ENCODE assay signal across 9 cellular contexts in genomic region chr10:99395750-99396445, GRCh38. TPM values are rescaled to one million over a fixed set of nuclear protein-coding genes. Genes with fewer than 3 reads are reported as not detected.
DNase-seq lines count a peak whose midpoint lies in the region; ATAC-seq and TF ChIP-seq lines count a peak whose summit lies in the region.
"Had no signal": no experiment of that assay in that cellular context is flagged by ENCODE, and none has a peak within 500 bp of the region (broad histone marks: within the 10 kb centered on the region; RNA-seq: fewer than 3 reads in every experiment).

No MANE protein-coding gene starts in this region.

- ATAC-seq in stimulated activated effector memory CD8-positive, alpha-beta T cell treated with anti-CD3 and anti-CD28 coated beads, Interleukin-12 subunit alpha, Interleukin-12 subunit beta, amount 100 ng/mL, for 72 hours = no peak
- ATAC-seq in HG03378 (IDR thresholded peaks at IDR 0.05; ENCODE audit: unreplicated experiment) = no peak
- ATAC-seq in GM21619 (IDR thresholded peaks at IDR 0.05; ENCODE audit: unreplicated experiment) = no peak

- H3K4me2 ChIP-seq in PC-9 = peak overlapping the region; percentile 29

- peak overlapping the region; percentile 66 for H3K27ac Mint-ChIP-seq in stimulated activated effector memory CD8-positive, alpha-beta T cell treated with anti-CD3 and anti-CD28 coated beads, Interleukin-12 subunit alpha, Interleukin-12 subunit beta, amount 100 ng/mL, for 72 hours

- no TSS peak for BruUV-seq in PC-9 (replicated peaks; lab: Mats Ljungman, UMichigan)

- H3F3A ChIP-seq in PC-9 (ENCODE audit: insufficient read depth, low read depth) = peaks cover 31% of the 10 kb centered on the region

- peaks cover 7% of the 10 kb centered on the region for H3K4me1 Mint-ChIP-seq in stimulated activated effector memory CD8-positive, alpha-beta T cell treated with anti-CD3 and anti-CD28 coated beads, Interleukin-12 subunit alpha, Interleukin-12 subunit beta, amount 100 ng/mL, for 72 hours

- no peaks in the 10 kb centered on the region for H3K9me3 ChIP-seq in PC-9 (ENCODE audit: insufficient read depth, low read depth)
- no peaks in the 10 kb centered on the region for H3K9me3 ChIP-seq in transverse colon
- H3K9me3 ChIP-seq: tibial nerve had no signal

- WGBS in transverse colon (ENCODE audit: low coverage in 1 of 2), 2 donors = 8 to 65% methylated on average over 1 to 2 of the region's 2 CpGs

- no peaks in the 10 kb centered on the region for H3K79me2 ChIP-seq in PC-9 (ENCODE audit: low read depth)

- POLR2A ChIA-PET in PC-9 (lab: Charles Lee; ENCODE audit: unreplicated experiment) = interaction anchor here (0.6 kb wide), 1 partner anchor 225 kb away, joined by 10 read pairs; no protein-coding TSS in a partner anchor

- DNase-seq in NCI-H187 treated with DMSO at 0.1 percent for 48 hours (lab: John Stamatoyannopoulos, UW) (peak; percentile 10), NCI-H187 (lab: John Stamatoyannopoulos, UW) (no peak), PC-9 (peak; percentile 63 to 86), fibroblast of mammary gland (ENCODE audit: low read depth) (peak; percentile 72), transverse colon (no peak)
- DNase-seq in stimulated activated effector memory CD8-positive, alpha-beta T cell treated with anti-CD3 and anti-CD28 coated beads, Interleukin-12 subunit alpha, Interleukin-12 subunit beta, amount 100 ng/mL, for 72 hours (ENCODE audit: low spot score in 2 of 2) = no peak

- H3K4me3 Mint-ChIP-seq in stimulated activated effector memory CD8-positive, alpha-beta T cell treated with anti-CD3 and anti-CD28 coated beads, Interleukin-12 subunit alpha, Interleukin-12 subunit beta, amount 100 ng/mL, for 72 hours = no peak overlapping the region

- in situ Hi-C loops in transverse colon (cut with MboI; ENCODE audit: low pct_ligation_motif_present in 1 of 4, low pct_unique_long_range_greater_than_20kb in 1 of 4, low sequenced_read_pairs in 3 of 4) = loop anchor here in 2 of 4 donors (10.0 to 25.0 kb wide), 2 partner anchors 219 to 316 kb away; no protein-coding TSS in a partner anchor

- H4K20me1 ChIP-seq in PC-9 (ENCODE audit: insufficient read depth) = no peaks in the 10 kb centered on the region

- H3K4me3 ChIP-seq in PC-9 (no peak overlapping the region), fibroblast of mammary gland (ENCODE audit: control insufficient read depth, low read depth, low read length) (no peak overlapping the region), transverse colon (no peak overlapping the region)
- H3K4me3 ChIP-seq: tibial nerve had no signal

- H2AFZ ChIP-seq in PC-9 = no peak overlapping the region

- TF ChIP-seq POLR2A in transverse colon (IDR thresholded peaks at IDR 0.05) = no peak

- H3K9me3 Mint-ChIP-seq in stimulated activated effector memory CD8-positive, alpha-beta T cell treated with anti-CD3 and anti-CD28 coated beads, Interleukin-12 subunit alpha, Interleukin-12 subunit beta, amount 100 ng/mL, for 72 hours = no peaks in the 10 kb centered on the region

- peaks cover 52% of the 10 kb centered on the region for H3K4me1 ChIP-seq in PC-9 (replicated peaks; ENCODE audit: insufficient read depth)
- peaks cover 0 to 3% (median 1%) of the 10 kb centered on the region in 4 donors for H3K4me1 ChIP-seq in transverse colon

- H3K27me3 ChIP-seq in PC-9 (ENCODE audit: insufficient read depth, low read depth) (no peaks in the 10 kb centered on the region), transverse colon (no peaks in the 10 kb centered on the region)
- H3K27me3 ChIP-seq: tibial nerve had no signal

- TF ChIP-seq EP300 in transverse colon (IDR thresholded peaks at IDR 0.05; ENCODE audit: low read depth) = no peak

- CTCF ChIA-PET in PC-9 (lab: Charles Lee) = no interaction called here

- intact Hi-C loops in PC-9 (cut with micrococcal nuclease; ENCODE audit: unreplicated experiment) (loop anchor here (1.0 to 5.0 kb wide), 2 partner anchors 34 to 316 kb away; partner anchors contain the start of gene GOT1), transverse colon (cut with DNase I; ENCODE audit: low total_unique reads) (no loop called here)

- H3K36me3 ChIP-seq in PC-9 (ENCODE audit: low read depth) = no peaks in the 10 kb centered on the region
- peaks cover 0 to 30% (median 14%) of the 10 kb centered on the region in 4 donors for H3K36me3 ChIP-seq in transverse colon

- peaks cover 51% of the 10 kb centered on the region for H3K36me3 Mint-ChIP-seq in stimulated activated effector memory CD8-positive, alpha-beta T cell treated with anti-CD3 and anti-CD28 coated beads, Interleukin-12 subunit alpha, Interleukin-12 subunit beta, amount 100 ng/mL, for 72 hours

- no peaks in the 10 kb centered on the region for H3K9me2 ChIP-seq in PC-9 (ENCODE audit: insufficient read depth)

- TF ChIP-seq CTCF in PC-9 (conservative IDR thresholded peaks at IDR 0.05) (no peak), fibroblast of mammary gland (conservative IDR thresholded peaks at IDR 0.05; ENCODE audit: control insufficient read depth, insufficient read depth, low read depth, low read length) (no peak), transverse colon (IDR thresholded peaks at IDR 0.05) (no peak)

- peak overlapping the region; percentile 53 for H3K27ac ChIP-seq in PC-9
- no peak overlapping the region for H3K27ac ChIP-seq in transverse colon
- H3K27ac ChIP-seq: tibial nerve had no signal

RNA-seq across cellular contexts. Expression of gene GOT1, which starts 34.5 kb away (rescaled TPM):
- 27.5 and 28.6 TPM in 2 replicates for total RNA-seq in PC-9 (2021)
- 10 to 100 TPM; 54.5 to 94.3 (median 82.3) TPM for total RNA-seq in transverse colon

Comparison
In these comparisons a context has a peak if more than half of its experiments do, and no peak if none do; other contexts are left out.
1. DNase-seq: peak in NCI-H187 treated with DMSO at 0.1 percent for 48 hours (single experiment), PC-9 (2 of 2) and fibroblast of mammary gland (single experiment); none in NCI-H187 (0 of 2), stimulated activated effector memory CD8-positive, alpha-beta T cell treated with anti-CD3 and anti-CD28 coated beads, Interleukin-12 subunit alpha, Interleukin-12 subunit beta, amount 100 ng/mL, for 72 hours (0 of 2) and transverse colon (single experiment).